Comparison of ENCODE assay signal across 8 cellular contexts in genomic region chr1:173823776-173824314, GRCh38. TPM values are rescaled to one million over a fixed set of nuclear protein-coding genes. Genes with fewer than 3 reads are reported as not detected.
DNase-seq lines count a peak whose midpoint lies in the region; ATAC-seq and TF ChIP-seq lines count a peak whose summit lies in the region.

No MANE protein-coding gene starts in this region.

- peak overlapping the region; percentile 97 to 99 (median 98) for H3K27ac Mint-ChIP-seq in brain

- H3K9me3 ChIP-seq in mesodermal cell (ENCODE audit: control insufficient read depth, low read length) = no peaks in the 10 kb centered on the region

- H3K4me1 Mint-ChIP-seq in brain = peaks cover 72% of the 10 kb centered on the region

- H3K4me3 ChIP-seq in mesodermal cell (ENCODE audit: extremely low read depth, insufficient read depth, low read length, poor library complexity, severe bottlenecking) = peak overlapping the region; percentile 83

- peaks cover 21% of the 10 kb centered on the region for H3K27me3 Mint-ChIP-seq in brain

- peaks cover 14% of the 10 kb centered on the region for H3K36me3 Mint-ChIP-seq in brain

- H3K9me3 Mint-ChIP-seq in brain = no peaks in the 10 kb centered on the region

- peak; percentile 42 for ATAC-seq in GM19397 (IDR thresholded peaks at IDR 0.05; ENCODE audit: unreplicated experiment)
- peak; percentile 40 for ATAC-seq in HG03442 (IDR thresholded peaks at IDR 0.05; ENCODE audit: unreplicated experiment)

- WGBS in mesodermal cell (ENCODE audit: insufficient coverage in 2 of 2), 2 experiments = 0% methylated on average over 15 to 22 of the region's 25 CpGs

- H3K4me1 ChIP-seq in mesodermal cell (ENCODE audit: control insufficient read depth, insufficient read depth, low read length, poor library complexity, severe bottlenecking) = peaks cover 6% of the 10 kb centered on the region

- H3K4me3 Mint-ChIP-seq in brain = peak overlapping the region; percentile 91 to 98 (median 96)

- peak overlapping the region; percentile 91 for H3K27ac ChIP-seq in C4-2B
- H3K27ac ChIP-seq in mesodermal cell (ENCODE audit: low read depth, low read length, severe bottlenecking) = peak overlapping the region; percentile 98

- no peak for TF ChIP-seq CTCF in C4-2B (conservative IDR thresholded peaks at IDR 0.05)
- no peak for TF ChIP-seq CTCF in brain (conservative IDR thresholded peaks at IDR 0.05)

- peaks cover 22% of the 10 kb centered on the region for H3K36me3 ChIP-seq in mesodermal cell (ENCODE audit: control insufficient read depth, insufficient read depth, low read length)

- DNase-seq in NCI-H2227 (lab: John Stamatoyannopoulos, UW; ENCODE audit: unreplicated experiment) = no peak
- DNase-seq in SHP77 (lab: John Stamatoyannopoulos, UW) = no peak
- DNase-seq in anterior cingulate cortex (lab: John Stamatoyannopoulos, UW) = no peak

RNA-seq across cellular contexts. Expression of gene DARS2, which starts 0.6 kb away (rescaled TPM):
- 21.7 TPM for polyA plus RNA-seq in brain (ENCODE audit: insufficient read depth, low read depth, low replicate concordance)
- polyA plus RNA-seq in mesodermal cell (2013, experiment 1 of 2) = 20.5 TPM
- 23.1 TPM for polyA plus RNA-seq in mesodermal cell (2013, experiment 2 of 2)

RNA-seq across cellular contexts. Expression of gene CENPL, which starts 0.8 kb away (rescaled TPM):
- polyA plus RNA-seq in brain (ENCODE audit: insufficient read depth, low read depth, low replicate concordance) = 10.2 TPM
- 8.9 TPM for polyA plus RNA-seq in mesodermal cell (2013, experiment 1 of 2)
- 9.3 TPM for polyA plus RNA-seq in mesodermal cell (2013, experiment 2 of 2)

RNA-seq across cellular contexts. Expression of gene GAS5, which starts 43.9 kb away (rescaled TPM):
- polyA plus RNA-seq in brain (ENCODE audit: insufficient read depth, low read depth, low replicate concordance) = 188 TPM
- 347 TPM for polyA plus RNA-seq in mesodermal cell (2013, experiment 1 of 2)
- polyA plus RNA-seq in mesodermal cell (2013, experiment 2 of 2) = 363 TPM

RNA-seq across cellular contexts. Expression of gene ZBTB37, which starts 44.3 kb away (rescaled TPM):
- polyA plus RNA-seq in brain (ENCODE audit: insufficient read depth, low read depth, low replicate concordance) = 0.76 TPM
- 4.3 TPM for polyA plus RNA-seq in mesodermal cell (2013, experiment 1 of 2)
- polyA plus RNA-seq in mesodermal cell (2013, experiment 2 of 2) = 3.2 TPM
